28 cellular contexts compared by ENCODE assay signal in genomic region chr15:91821458-91821857, GRCh38. TPM values are rescaled to one million over a fixed set of nuclear protein-coding genes. Genes with fewer than 3 reads are reported as not detected.
DNase-seq lines count a peak whose midpoint lies in the region; ATAC-seq, FAIRE-seq and TF ChIP-seq lines count a peak whose summit lies in the region.
"Had no signal": no experiment of that assay in that cellular context is flagged by ENCODE, and none has a peak within 500 bp of the region (broad histone marks: within the 10 kb centered on the region; RNA-seq: fewer than 3 reads in every experiment).

No MANE protein-coding gene starts in this region.

- no peaks in the 10 kb centered on the region for H3K36me3 ChIP-seq in K562 (ENCODE audit: control insufficient read depth, insufficient read depth, low read length)

- intact Hi-C loops in K562 (cut with micrococcal nuclease), result no loop called here
- intact Hi-C loops in posterior vena cava (cut with DNase I), result no loop called here

- no peak for TF ChIP-seq POLR2A in K562 (conservative IDR thresholded peaks at IDR 0.05)

- DNase-seq in NCI-H748 (lab: John Stamatoyannopoulos, UW; ENCODE audit: unreplicated experiment), result peak; percentile 13
- DNase-seq in NCI-H748 treated with DMSO at 0.1 percent for 48 hours (lab: John Stamatoyannopoulos, UW), result no peak
- peak; percentile 16 for DNase-seq in NCI-H460 (ENCODE audit: extremely low read depth, low read depth)
- DNase-seq in K562 (ENCODE audit: extremely low read depth in 1 of 4, low spot score in 3 of 4), result no peak
- DNase-seq in activated effector memory CD4-positive, alpha-beta T cell treated with anti-CD3 and anti-CD28 coated beads, Interleukin-2, amount 50 U/mL, for 16 hours, result no peak
- no peak for DNase-seq in posterior vena cava (ENCODE audit: low spot score)
- DNase-seq: 8988T; AML-193; C1 segment of cervical spinal cord; Calu3; CD8-positive, alpha-beta T cell; DMS153; IMR-90; NCI-H1048; NCI-H1417 treated with DMSO at 0.1 percent for 48 hours; NCI-H1930; NCI-H2171; NCI-H345; NCI-H526; NK-92 treated with Interleukin-12 subunit alpha and Interleukin-12 subunit beta, amount 100 ng/mL, for 24 hours; Right ventricle myocardium superior had no signal

- BruUV-seq in K562 (replicated peaks; lab: Mats Ljungman, UMichigan), result no TSS peak

- no peak overlapping the region for H3K9ac ChIP-seq in K562 (ENCODE audit: insufficient read depth in 1 of 2, low read depth in 2 of 2, low read length in 2 of 2)

- H3K4me2 ChIP-seq in K562 (ENCODE audit: insufficient read depth, low read length), result no peak overlapping the region

- no peaks in the 10 kb centered on the region for H4K20me1 ChIP-seq in K562 (replicated peaks; ENCODE audit: control insufficient read depth, insufficient read depth, low read length)

- in situ Hi-C loops in K562 (cut with MboI), result no loop called here

- TF ChIP-seq CTCF in K562 (IDR thresholded peaks at IDR 0.05 in 2 of 3, conservative IDR thresholded peaks at IDR 0.05 in 1 of 3; ENCODE audit: insufficient read depth in 2 of 3, low read depth in 1 of 3, low read length in 3 of 3), result no peak

- no peaks in the 10 kb centered on the region for H3K9me1 ChIP-seq in K562 (ENCODE audit: control insufficient read depth, insufficient read depth, low read length)

- H3K79me2 ChIP-seq in K562 (ENCODE audit: control insufficient read depth, insufficient read depth, low read length), result no peaks in the 10 kb centered on the region

- TF ChIP-seq RAD21 in K562 (CRISPR knock-in tag; conservative IDR thresholded peaks at IDR 0.05 in 1 of 2, IDR thresholded peaks at IDR 0.05 in 1 of 2), result no peak

- POLR2A ChIA-PET in K562 (lab: Yijun Ruan, JAX), result no interaction called here

- no peaks in the 10 kb centered on the region for H3K4me1 ChIP-seq in K562 (replicated peaks in 1 of 2; ENCODE audit: control insufficient read depth in 2 of 2, insufficient read depth in 2 of 2, low read length in 2 of 2)

- no peaks in the 10 kb centered on the region for H3K9me3 ChIP-seq in K562 (replicated peaks; ENCODE audit: control insufficient read depth, insufficient read depth, low read depth, low read length)

- no peak overlapping the region for H3K27ac ChIP-seq in K562 (ENCODE audit: extremely low read depth, low read depth, low read length)

- H3K4me3 ChIP-seq in K562, result no peak overlapping the region

- no peaks in the 10 kb centered on the region for H3K27me3 ChIP-seq in K562 (ENCODE audit: control insufficient read depth in 2 of 2, insufficient read depth in 2 of 2, low read length in 2 of 2)

- TF ChIP-seq EP300 in K562 (IDR thresholded peaks at IDR 0.05; ENCODE audit: low read length), result no peak

- WGBS in K562 (ENCODE audit: insufficient coverage, low coverage, missing lambda C conversion rate), result 0% methylated on average over 5 of the region's 5 CpGs

- no peak for FAIRE-seq in K562 (lab: Jason Lieb, UNC)
- FAIRE-seq: G401.6, GM12892, H1, HTR-8/SVneo had no signal

- CTCF ChIA-PET in K562 (lab: Yijun Ruan, JAX; ENCODE audit: low intra/inter-chr PET ratio), result no interaction called here

- ATAC-seq in K562 (no peak), HG02973 (IDR thresholded peaks at IDR 0.05; ENCODE audit: unreplicated experiment) (no peak)
- ATAC-seq: CD8-positive, alpha-beta T cell; HCT116; Panc1 had no signal

- no peak overlapping the region for H2AFZ ChIP-seq in K562 (ENCODE audit: low read depth, low read length)

TF ChIP-seq in K562, 482 proteins besides CTCF, POLR2A, EP300 and RAD21:
- TF ChIP-seq ZNF780A (CRISPR knock-in tag; IDR thresholded peaks at IDR 0.05), result no peak
- TF ChIP-seq ZNF395 (CRISPR knock-in tag; IDR thresholded peaks at IDR 0.05), result no peak
- no peak for TF ChIP-seq CREB3 (tag; conservative IDR thresholded peaks at IDR 0.05; ENCODE audit: low read depth)
- no peak for TF ChIP-seq ZNF707 (CRISPR knock-in tag; conservative IDR thresholded peaks at IDR 0.05)
- peak; percentile 24; the same call in 1 of the 2 replicates for TF ChIP-seq NFIC (IDR thresholded peaks at IDR 0.05)
- no peak for TF ChIP-seq ZNF143 (CRISPR knock-in tag; IDR thresholded peaks at IDR 0.05)
- TF ChIP-seq ZNF311 (CRISPR knock-in tag; IDR thresholded peaks at IDR 0.05), result no peak

RNA-seq across cellular contexts. Expression of gene SLCO3A1, which starts 32.0 kb away (rescaled TPM):
- total RNA-seq in NCI-H460 (2014; rRNA removed; shearing (Covaris generic)), result 1.7 TPM in 2 replicates
- polyA plus RNA-seq in NCI-H460 (2014; cell fraction: nucleus; rRNA removed), result 0.36 and 4.5 TPM in 2 replicates
- total RNA-seq in K562 (2011; cell fraction: chromatin; rRNA removed; ENCODE audit: low replicate concordance), result 0.25 TPM in 1 of 2 replicates, not detected in the other
- 0.33 TPM in 1 of 2 replicates, not detected in the other for total RNA-seq in K562 (2011; cell fraction: nucleolus; rRNA removed)
- 0.15 TPM in 1 of 2 replicates, not detected in the other for total RNA-seq in K562 (2011; cell fraction: nucleoplasm; rRNA removed)
- total RNA-seq in K562 (2014; rRNA removed), result 0.09 TPM in 1 of 2 replicates, not detected in the other
- total RNA-seq in K562 (2014; rRNA removed; fragmentation: Illumina TruSeq; extraction: Trizol), result not detected in 2 replicates
- not detected in 2 replicates for total RNA-seq in K562 (2015; rRNA removed; fragmentation: Illumina TruSeq; extraction: Trizol)
- 0.25 and 0.84 TPM in 2 replicates for total RNA-seq in K562 (2021)
- 0.01 and 0.08 TPM in 2 replicates for polyA plus RNA-seq in K562 (2011; rRNA removed)
- 0.10 and 0.34 TPM in 2 replicates for polyA plus RNA-seq in K562 (2011; cell fraction: cytosol; rRNA removed)
- 0.04 and 0.09 TPM in 2 replicates for polyA plus RNA-seq in K562 (2011; cell fraction: nucleus; rRNA removed)
- polyA plus RNA-seq in K562 (2012), result 0.10 and 0.43 TPM in 2 replicates
- polyA plus RNA-seq in K562 (2014; fragmentation: Illumina TruSeq; extraction: Trizol), result 0.03 and 0.22 TPM in 2 replicates
- polyA plus RNA-seq in K562 (2014; fragmentation: Nextera tagmentation; extraction: Ambion mirVana), result under 1 TPM in 1 of 2 experiments, not detected in 1; 0.01 TPM
- polyA plus RNA-seq in K562 (2014; rRNA removed), result 0.61 TPM in 1 of 2 replicates, not detected in the other
- 0.03 TPM in 1 of 2 replicates, not detected in the other for polyA minus RNA-seq in K562 (2011; rRNA and poly(A)+ RNA removed)
- 0.36 TPM in 1 of 2 replicates, not detected in the other for polyA minus RNA-seq in K562 (2011; cell fraction: cytosol; rRNA and poly(A)+ RNA removed)
- 0.13 TPM in 1 of 2 replicates, not detected in the other for polyA minus RNA-seq in K562 (2011; cell fraction: nucleus; rRNA and poly(A)+ RNA removed)
- total RNA-seq in posterior vena cava, result 10 to 100 TPM; 26.6 to 27.7 TPM

Comparison
In these comparisons a context has a peak if more than half of its experiments do, and no peak if none do; other contexts are left out.
1. DNase-seq: peak in NCI-H748 (single experiment) and NCI-H460 (single experiment); none in NCI-H748 treated with DMSO at 0.1 percent for 48 hours (single experiment), K562 (0 of 4), activated effector memory CD4-positive, alpha-beta T cell treated with anti-CD3 and anti-CD28 coated beads, Interleukin-2, amount 50 U/mL, for 16 hours (single experiment) and posterior vena cava (single experiment).
2. RNA of gene SLCO3A1, which starts 32.0 kb away (total RNA-seq): 26.6 to 27.7 TPM in posterior vena cava; 1.7 TPM in NCI-H460 and 0.09 to 0.84 TPM in K562; every median in the first group is over 10 times any median in the second.